14 cellular contexts compared by ENCODE assay signal in genomic region chr11:14334893-14335292, GRCh38. TPM values are rescaled to one million over a fixed set of nuclear protein-coding genes. Genes with fewer than 3 reads are reported as not detected.
DNase-seq lines count a peak whose midpoint lies in the region; ATAC-seq, FAIRE-seq and TF ChIP-seq lines count a peak whose summit lies in the region.
"Had no signal": no experiment of that assay in that cellular context is flagged by ENCODE, and none has a peak within 500 bp of the region (broad histone marks: within the 10 kb centered on the region; RNA-seq: fewer than 3 reads in every experiment).

No MANE protein-coding gene starts in this region.

- H3K27ac ChIP-seq in OCI-LY1 (ENCODE audit: low read depth, low read length, poor library complexity, severe bottlenecking) = no peak overlapping the region
- H3K27ac ChIP-seq: C4-2B had no signal

- TF ChIP-seq CTCF in OCI-LY1 (IDR thresholded peaks at IDR 0.05; ENCODE audit: low read length) = no peak

- ATAC-seq in GM21723 (IDR thresholded peaks at IDR 0.05; ENCODE audit: unreplicated experiment) = peak; percentile 52
- ATAC-seq in naive B cell (ENCODE audit: low read depth in 2 of 2) = no peak
- ATAC-seq: activated naive CD4-positive, alpha-beta T cell treated with anti-CD3 and anti-CD28 coated beads, Interleukin-2, amount 50 U/mL, for 72 hours had no signal

- no peaks in the 10 kb centered on the region for H3K9me2 ChIP-seq in OCI-LY1 (ENCODE audit: low read depth, low read length)

- no peak overlapping the region; the same call in 1 of the 2 replicates for H3K9ac ChIP-seq in OCI-LY1 (ENCODE audit: low read length)

- no peaks in the 10 kb centered on the region for H3K9me3 ChIP-seq in OCI-LY1 (ENCODE audit: low read length)

- H3K4me1 ChIP-seq in OCI-LY1 (ENCODE audit: insufficient read depth, low read length, severe bottlenecking) = peaks cover 45% of the 10 kb centered on the region

- H4K20me1 ChIP-seq in OCI-LY1 (ENCODE audit: insufficient read depth, low read length) = no peaks in the 10 kb centered on the region

- H3F3A ChIP-seq in OCI-LY1 (ENCODE audit: insufficient read depth, low read length) = no peaks in the 10 kb centered on the region

- no peaks in the 10 kb centered on the region for H3K36me3 ChIP-seq in OCI-LY1 (ENCODE audit: insufficient read depth, low read length)

- peak overlapping the region; percentile 2 to 84 (median 61) for H3K4me3 Mint-ChIP-seq in naive B cell
- H3K4me3 Mint-ChIP-seq: neural crest cell had no signal

- H3K27ac Mint-ChIP-seq in naive B cell = peak overlapping the region; percentile 16 to 85 (median 48)

- H3K4me2 ChIP-seq in OCI-LY1 (ENCODE audit: low read length) = peak overlapping the region; percentile 32; the same call in 1 of the 2 replicates

- H3K4me1 Mint-ChIP-seq in naive B cell = peaks cover 50 to 86% (median 68%) of the 10 kb centered on the region in 3 donors

- peaks cover 47% of the 10 kb centered on the region for H3K79me2 ChIP-seq in OCI-LY1 (ENCODE audit: insufficient read depth, low read length)

- TF ChIP-seq POLR2A in GM12892 (IDR thresholded peaks at IDR 0.05; ENCODE audit: low read depth, low read length) = no peak

- DNase-seq in GM12892 (ENCODE audit: insufficient read length) (no peak), naive B cell (no peak), cerebellum (ENCODE audit: low spot score) (no peak), NCI-H524 treated with DMSO at 0.1 percent for 48 hours (lab: John Stamatoyannopoulos, UW) (no peak), HuH-7 (ENCODE audit: low spot score) (no peak)
- no peak for DNase-seq in stimulated activated CD4-positive, alpha-beta T cell treated with anti-CD3 and anti-CD28 coated beads, Interleukin-12 subunit alpha, Interleukin-12 subunit beta, amount 100 ng/mL, for 4 hours
- DNase-seq: activated CD4-positive, alpha-beta T cell treated with anti-CD3 and anti-CD28 coated beads, Interleukin-2, amount 50 U/mL, for 1 hour; kidney glomerular epithelial cell; SW 1271 had no signal

- no peak overlapping the region for H2AFZ ChIP-seq in OCI-LY1 (ENCODE audit: low read length)

- FAIRE-seq in GM12892 (lab: Jason Lieb, UNC) = peak; percentile 94

- H3K27me3 ChIP-seq in OCI-LY1 (ENCODE audit: insufficient read depth, low read length) = no peaks in the 10 kb centered on the region

- H3K36me3 Mint-ChIP-seq in naive B cell = peaks cover 8 to 17% of the 10 kb centered on the region in 2 donors

- H3K4me3 ChIP-seq in OCI-LY1 (ENCODE audit: low read depth, low read length, poor library complexity, severe bottlenecking) = no peak overlapping the region

- H3K27me3 Mint-ChIP-seq in naive B cell = no peaks in the 10 kb centered on the region

- H3K9me3 Mint-ChIP-seq in naive B cell = peaks cover 8 to 20% (median 14%) of the 10 kb centered on the region in 7 donors

RNA-seq across cellular contexts. Expression of gene RRAS2, which starts 24.1 kb away (rescaled TPM):
- polyA plus RNA-seq in GM12892 (2012; ENCODE audit: missing spikeins) = 38.0 TPM
- 100 to 1,000 TPM in 4 of 6 donors, 10 to 100 TPM in 2; 95.9 to 155 (median 118) TPM for polyA plus RNA-seq in naive B cell (ENCODE audit: low read depth in 6 of 6)
- 29.8 TPM for total RNA-seq in cerebellum
